In the genomic region with DNA sequence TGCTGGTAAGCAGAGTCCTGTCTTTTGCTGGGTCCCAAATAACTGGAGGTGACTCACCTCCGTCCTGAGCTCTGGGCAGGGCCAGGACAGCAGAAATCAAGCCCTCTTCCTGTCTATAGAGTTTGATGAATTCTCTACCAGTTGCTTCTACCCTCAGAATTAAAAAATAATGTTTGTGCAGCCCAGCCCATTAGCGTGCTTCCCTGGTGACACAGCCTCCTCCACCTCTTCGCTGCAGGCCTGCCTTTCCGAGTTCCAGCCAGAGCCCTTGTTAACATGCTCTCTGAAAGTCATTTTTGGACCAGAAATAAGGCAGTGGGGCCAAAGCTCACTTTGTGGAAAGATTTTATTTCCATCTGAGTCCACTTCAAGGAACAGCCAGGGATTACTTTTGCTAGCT, we compare ENCODE assay signal across 22 cellular contexts.
A peak's percentile ranks its signal among the peaks of the same experiment; 100 is the strongest.
DNase-seq lines count a peak whose midpoint lies in the region; ATAC-seq, FAIRE-seq and TF ChIP-seq lines count a peak whose summit lies in the region.
"Had no signal": no experiment of that assay in that cellular context is flagged by ENCODE, and none has a peak within 500 bp of the region (broad histone marks: within the 10 kb centered on the region; RNA-seq: fewer than 3 reads in every experiment).

No MANE protein-coding gene starts in this region.

- H3K9me3 ChIP-seq in right atrium auricular region (no peaks in the 10 kb centered on the region), left ventricle myocardium inferior (replicated peaks) (no peaks in the 10 kb centered on the region), RWPE2 (ENCODE audit: severe bottlenecking) (no peaks in the 10 kb centered on the region)
- H3K9me3 ChIP-seq: vagina had no signal

- H3K27ac ChIP-seq in right atrium auricular region = peak overlapping the region in 1 of 2 donors; percentile 10
- H3K27ac ChIP-seq in left ventricle myocardium inferior (replicated peaks) = no peak overlapping the region
- peak overlapping the region; percentile 50 for H3K27ac ChIP-seq in RWPE2 (ENCODE audit: poor library complexity, severe bottlenecking)
- H3K27ac ChIP-seq: vagina had no signal

- TF ChIP-seq CTCF in right atrium auricular region (IDR thresholded peaks at IDR 0.05) (no peak), left ventricle myocardium inferior (IDR thresholded peaks at IDR 0.05; ENCODE audit: borderline replicate concordance) (no peak), RWPE2 (IDR thresholded peaks at IDR 0.05; ENCODE audit: poor library complexity, severe bottlenecking) (no peak), fibroblast of pulmonary artery (IDR thresholded peaks at IDR 0.05; ENCODE audit: low read length, missing control alignments) (no peak)

- H3K4me1 ChIP-seq in right atrium auricular region (no peaks in the 10 kb centered on the region), left ventricle myocardium inferior (peaks cover 12% of the 10 kb centered on the region), RWPE2 (ENCODE audit: insufficient read depth, poor library complexity, severe bottlenecking) (peaks cover 6% of the 10 kb centered on the region)
- H3K4me1 ChIP-seq: vagina had no signal

- H3K27me3 ChIP-seq in right atrium auricular region = no peaks in the 10 kb centered on the region
- no peaks in the 10 kb centered on the region for H3K27me3 ChIP-seq in left ventricle myocardium inferior (ENCODE audit: low read depth)
- H3K27me3 ChIP-seq in RWPE2 (ENCODE audit: insufficient read depth, poor library complexity, severe bottlenecking) = no peaks in the 10 kb centered on the region
- H3K27me3 ChIP-seq: vagina had no signal

- intact Hi-C loops in left ventricle myocardium inferior (cut with micrococcal nuclease) = no loop called here

- H3K36me3 ChIP-seq in right atrium auricular region (no peaks in the 10 kb centered on the region), left ventricle myocardium inferior (no peaks in the 10 kb centered on the region), RWPE2 (ENCODE audit: low read depth) (no peaks in the 10 kb centered on the region)
- H3K36me3 ChIP-seq: vagina had no signal

- no peak overlapping the region for H3K4me3 ChIP-seq in right atrium auricular region
- no peak overlapping the region for H3K4me3 ChIP-seq in left ventricle myocardium inferior
- H3K4me3 ChIP-seq in RWPE2 (ENCODE audit: severe bottlenecking) = no peak overlapping the region
- H3K4me3 ChIP-seq in fibroblast of pulmonary artery (replicated peaks; ENCODE audit: low read depth, low read length) = no peak overlapping the region
- H3K4me3 ChIP-seq: smooth muscle cell, vagina had no signal

- ATAC-seq in RWPE2 (ENCODE audit: low read depth) (peak; percentile 76), GM21526 (IDR thresholded peaks at IDR 0.05; ENCODE audit: low FRiP score, unreplicated experiment) (no peak)
- ATAC-seq: natural killer cell, T-helper 17 cell had no signal

- DNase-seq in right atrium auricular region (ENCODE audit: low spot score) (peak; percentile 62), left ventricle myocardium inferior (no peak), RWPE2 (ENCODE audit: low spot score) (no peak), fibroblast of pulmonary artery (ENCODE audit: low read depth) (peak; percentile 3), urothelium cell line (ENCODE audit: low spot score) (peak; percentile 27), kidney tubule cell (ENCODE audit: low spot score) (no peak), RCC 7860 (ENCODE audit: low spot score) (no peak)
- DNase-seq: activated CD4-positive, alpha-beta T cell treated with anti-CD3 and anti-CD28 coated beads, Interleukin-2, amount 50 U/mL, for 4 hours; activated gamma-delta T cell treated with Interleukin-2 at 50 U/mL for 16 hours; CD8-positive, alpha-beta memory T cell; DMS79; natural killer cell; NCI-H1092 treated with DMSO at 0.1 percent for 48 hours; NCI-H69; SIG-M5; T-helper 17 cell had no signal

- no peak for FAIRE-seq in urothelium cell line (lab: Jason Lieb, UNC)
- FAIRE-seq in RCC 7860 (lab: Jason Lieb, UNC) = no peak
- FAIRE-seq: A204.1, H1, keratinocyte had no signal

Comparison
In these comparisons a context has a peak if more than half of its experiments do, and no peak if none do; other contexts are left out.
1. DNase-seq: peak in right atrium auricular region (single experiment), fibroblast of pulmonary artery (single experiment) and urothelium cell line (single experiment); none in left ventricle myocardium inferior (single experiment), RWPE2 (single experiment), kidney tubule cell (single experiment) and RCC 7860 (single experiment).